Comparison of ENCODE assay signal across 21 cellular contexts in the genomic region with DNA sequence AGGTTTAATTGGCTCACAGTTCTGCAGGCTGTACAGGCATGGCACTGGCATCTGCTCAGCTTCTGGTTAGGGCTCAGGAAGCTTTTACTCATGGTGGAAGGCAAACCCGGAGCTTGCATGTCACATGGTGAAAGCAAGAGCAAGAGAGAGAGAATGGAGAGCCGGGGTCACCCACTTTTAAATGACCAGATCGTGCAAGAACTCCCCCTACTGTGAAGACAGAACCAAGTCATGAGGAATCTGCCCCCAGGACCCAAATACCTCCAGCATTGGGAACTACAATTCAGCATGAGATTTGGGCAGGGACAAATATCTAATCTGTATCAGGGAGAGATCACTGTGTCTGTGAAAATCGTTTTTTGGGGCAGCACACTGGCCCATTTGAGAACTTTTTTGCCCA.
A peak's percentile ranks its signal among the peaks of the same experiment; 100 is the strongest.
DNase-seq lines count a peak whose midpoint lies in the region; FAIRE-seq and TF ChIP-seq lines count a peak whose summit lies in the region.
"Had no signal": no experiment of that assay in that cellular context is flagged by ENCODE, and none has a peak within 500 bp of the region (broad histone marks: within the 10 kb centered on the region; RNA-seq: fewer than 3 reads in every experiment).

No MANE protein-coding gene starts in this region.

- no peak overlapping the region for H3K4ac ChIP-seq in H1 (replicated peaks; ENCODE audit: insufficient read length, low read depth, low read length)

- in situ Hi-C loops in brain microvascular endothelial cell (cut with HindIII; ENCODE audit: low pct_ligation_motif_present, low sequenced_read_pairs) = no loop called here

- TF ChIP-seq CTCF in H1 (IDR thresholded peaks at IDR 0.05; ENCODE audit: control extremely low read depth in 1 of 3, insufficient read depth in 1 of 3, low read depth in 1 of 3, low read length in 3 of 3) = no peak
- TF ChIP-seq CTCF in neural cell (IDR thresholded peaks at IDR 0.05; ENCODE audit: poor library complexity, severe bottlenecking) = no peak
- TF ChIP-seq CTCF in type B pancreatic cell (conservative IDR thresholded peaks at IDR 0.05) = no peak
- TF ChIP-seq CTCF in brain microvascular endothelial cell (IDR thresholded peaks at IDR 0.05; ENCODE audit: low read depth, low read length, missing control alignments) = no peak

- H4K91ac ChIP-seq in H1 (replicated peaks; ENCODE audit: insufficient read length, low read length) = no peak overlapping the region

- H2BK120ac ChIP-seq in H1 (replicated peaks; ENCODE audit: low read depth, low read length) = no peak overlapping the region

- WGBS in H1 (ENCODE audit: extremely low coverage in 1 of 2, insufficient coverage in 1 of 2, insufficient read length in 1 of 2, insufficient replicate concordance in 2 of 2, low coverage in 1 of 2, low lambda C conversion rate in 2 of 2, missing lambda C conversion rate in 1 of 2), 2 experiments = 77% methylated on average over 4 of the region's 4 CpGs; no CpG with 5 or more reads in 1 of the 2 experiments

- H3K4me1 ChIP-seq in H1 (replicated peaks in 1 of 4; ENCODE audit: control insufficient read depth in 3 of 4, insufficient read depth in 4 of 4, low read length in 3 of 4) = peaks cover 0 to 2% (median 0%) of the 10 kb centered on the region in 4 experiments; a peak in 2 of 7 replicates
- H3K4me1 ChIP-seq: A549, Caco-2 had no signal

- H3K23me2 ChIP-seq in H1 (ENCODE audit: low read depth, low read length) = no peaks in the 10 kb centered on the region

- no peaks in the 10 kb centered on the region for H3K79me2 ChIP-seq in H1 (ENCODE audit: control insufficient read depth in 1 of 2, insufficient read depth in 2 of 2, low read length in 2 of 2)
- peaks cover 8% of the 10 kb centered on the region for H3K79me2 ChIP-seq in neural cell (replicated peaks; ENCODE audit: insufficient read depth, low read length)

- H3K23ac ChIP-seq in H1 (ENCODE audit: insufficient read length) = no peak overlapping the region

- H2BK15ac ChIP-seq in H1 (ENCODE audit: low read length) = no peak overlapping the region

- H3K9me3 ChIP-seq in H1 (ENCODE audit: insufficient read depth in 2 of 2, low read depth in 1 of 2, low read length in 1 of 2) = no peaks in the 10 kb centered on the region
- H3K9me3 ChIP-seq in neural cell (ENCODE audit: low read length) = no peaks in the 10 kb centered on the region
- H3K9me3 ChIP-seq in MG63 = no peaks in the 10 kb centered on the region
- H3K9me3 ChIP-seq: A549, Caco-2 had no signal

- H3K4me3 ChIP-seq in H1 (ENCODE audit: extremely low read depth in 1 of 4, insufficient read depth in 2 of 4, low read depth in 3 of 4, low read length in 4 of 4) (no peak overlapping the region), neural cell (ENCODE audit: low read length) (no peak overlapping the region), MG63 (no peak overlapping the region), brain microvascular endothelial cell (ENCODE audit: low read depth, low read length) (no peak overlapping the region)
- H3K4me3 ChIP-seq: A549 had no signal

- FAIRE-seq in H1 (lab: Jason Lieb, UNC) = no peak
- FAIRE-seq: A549, D721Med, GM12892, GM18507, HepG2 had no signal

- H4K20me1 ChIP-seq in H1 (replicated peaks in 1 of 2; ENCODE audit: control insufficient read depth in 1 of 2, insufficient read depth in 2 of 2, low read length in 2 of 2) (no peaks in the 10 kb centered on the region), neural cell (ENCODE audit: insufficient read depth) (no peaks in the 10 kb centered on the region)

- DNase-seq in activated CD4-positive, alpha-beta T cell treated with anti-CD3 and anti-CD28 coated beads, Interleukin-2, amount 10 ng/mL, durations not matched to agents 24 days and 14 days = peak; percentile 23
- DNase-seq in activated CD4-positive, alpha-beta T cell treated with anti-CD3 and anti-CD28 coated beads for 48 hours = no peak
- DNase-seq in H1 (ENCODE audit: low read depth in 1 of 2, low spot score in 2 of 2) (no peak), type B pancreatic cell (ENCODE audit: extremely low spot score, unreplicated experiment) (no peak), NCI-H2171 treated with DMSO at 0.1 percent for 48 hours (lab: John Stamatoyannopoulos, UW) (no peak), MG63 (no peak), brain microvascular endothelial cell (no peak)
- DNase-seq: AML-193; Caco-2; CD4-positive, alpha-beta T cell; GDM1; HCEC 1CT had no signal

- POLR2A ChIA-PET in H1 (lab: Charles Lee; ENCODE audit: partially characterized antibody) = no interaction called here

- no peak overlapping the region for H2BK12ac ChIP-seq in H1 (ENCODE audit: low read depth, low read length)

- no peak overlapping the region for H4K8ac ChIP-seq in H1 (ENCODE audit: extremely low read depth, insufficient read depth, low read length)

- no peaks in the 10 kb centered on the region for H3K36me3 Mint-ChIP-seq in activated CD4-positive, alpha-beta T cell treated with anti-CD3 and anti-CD28 coated beads, Interleukin-2, amount 10 ng/mL, durations not matched to agents 24 days and 14 days (ENCODE audit: low read depth)
- H3K36me3 Mint-ChIP-seq in type B pancreatic cell = no peaks in the 10 kb centered on the region

- H3K27me3 ChIP-seq in H1 (replicated peaks in 1 of 4; ENCODE audit: control insufficient read depth in 3 of 4, extremely low read depth in 1 of 4, insufficient read depth in 3 of 4, low read length in 3 of 4) (no peaks in the 10 kb centered on the region), neural cell (ENCODE audit: insufficient read depth, low read depth, low read length) (no peaks in the 10 kb centered on the region), MG63 (no peaks in the 10 kb centered on the region; the same call in none of the 2 replicates), brain microvascular endothelial cell (replicated peaks) (no peaks in the 10 kb centered on the region)

- H3K36me3 ChIP-seq in H1 (ENCODE audit: control insufficient read depth in 2 of 4, insufficient read depth in 4 of 4, low read length in 3 of 4) (no peaks in the 10 kb centered on the region), neural cell (ENCODE audit: insufficient read depth, low read length) (no peaks in the 10 kb centered on the region), MG63 (no peaks in the 10 kb centered on the region), brain microvascular endothelial cell (replicated peaks) (no peaks in the 10 kb centered on the region)

- TF ChIP-seq RAD21 in H1 (IDR thresholded peaks at IDR 0.05 in 1 of 2, conservative IDR thresholded peaks at IDR 0.05 in 1 of 2; ENCODE audit: low read depth in 2 of 2, low read length in 2 of 2) = peak in 1 of 2 experiments; percentile 20; a peak in 1 of 4 replicates
- no peak for TF ChIP-seq RAD21 in neural cell (conservative IDR thresholded peaks at IDR 0.05)

- peaks cover 7% of the 10 kb centered on the region for H3F3A ChIP-seq in neural cell (ENCODE audit: insufficient read depth, low read length, poor library complexity, severe bottlenecking)

- TF ChIP-seq EP300 in H1 (IDR thresholded peaks at IDR 0.05; ENCODE audit: borderline replicate concordance in 1 of 2, low read depth in 2 of 2, low read length in 2 of 2) = no peak
- TF ChIP-seq EP300 in neural cell (conservative IDR thresholded peaks at IDR 0.05; ENCODE audit: poor library complexity, severe bottlenecking) = no peak

- no peaks in the 10 kb centered on the region for H3K9me3 Mint-ChIP-seq in activated CD4-positive, alpha-beta T cell treated with anti-CD3 and anti-CD28 coated beads, Interleukin-2, amount 10 ng/mL, durations not matched to agents 24 days and 14 days
- H3K9me3 Mint-ChIP-seq in type B pancreatic cell = no peaks in the 10 kb centered on the region
- H3K9me3 Mint-ChIP-seq: CD4-positive, alpha-beta T cell had no signal

- no peak overlapping the region for H3K56ac ChIP-seq in H1 (replicated peaks; ENCODE audit: insufficient read length, low read depth, low read length)

- no peak overlapping the region for H3K27ac ChIP-seq in H1 (ENCODE audit: low read depth, low read length)
- H3K27ac ChIP-seq in neural cell (ENCODE audit: low read length) = peak overlapping the region; percentile 99
- H3K27ac ChIP-seq in brain microvascular endothelial cell = no peak overlapping the region
- H3K27ac ChIP-seq: 22Rv1, A549, C4-2B had no signal

- H3K14ac ChIP-seq in H1 (ENCODE audit: insufficient read length) = no peak overlapping the region

- TF ChIP-seq POLR2A in H1 (IDR thresholded peaks at IDR 0.05; ENCODE audit: control extremely low read depth in 1 of 2, low read depth in 2 of 2, low read length in 2 of 2) = no peak

- H3K9ac ChIP-seq in H1 (replicated peaks in 1 of 4; ENCODE audit: extremely low read depth in 1 of 4, low read depth in 3 of 4, low read length in 3 of 4) (no peak overlapping the region), neural cell (ENCODE audit: low read length) (no peak overlapping the region)

- no peak overlapping the region for H2AK5ac ChIP-seq in H1 (ENCODE audit: low read depth, low read length)

- no peaks in the 10 kb centered on the region for H3K9me2 ChIP-seq in neural cell (ENCODE audit: insufficient read depth, low read length)

- H3K4me1 Mint-ChIP-seq in activated CD4-positive, alpha-beta T cell treated with anti-CD3 and anti-CD28 coated beads, Interleukin-2, amount 10 ng/mL, durations not matched to agents 24 days and 14 days = peaks cover 5% of the 10 kb centered on the region
- peaks cover 8% of the 10 kb centered on the region for H3K4me1 Mint-ChIP-seq in type B pancreatic cell (ENCODE audit: unreplicated experiment)

- H3K4me3 Mint-ChIP-seq in activated CD4-positive, alpha-beta T cell treated with anti-CD3 and anti-CD28 coated beads, Interleukin-2, amount 10 ng/mL, durations not matched to agents 24 days and 14 days = no peak overlapping the region
- H3K4me3 Mint-ChIP-seq in type B pancreatic cell = no peak overlapping the region
- H3K4me3 Mint-ChIP-seq: CD4-positive, alpha-beta T cell; IgD-negative memory B cell had no signal

- H4K5ac ChIP-seq in H1 (ENCODE audit: insufficient read length, low read depth, low read length) = no peak overlapping the region

- CTCF ChIA-PET in H1 (lab: Charles Lee; ENCODE audit: partially characterized antibody) = interaction anchor here (0.6 to 0.8 kb wide), 2 partner anchors 42 to 51 kb away, joined by 3 to 4 read pairs; no protein-coding TSS in a partner anchor

- intact Hi-C loops in activated CD4-positive, alpha-beta T cell treated with anti-CD3 and anti-CD28 coated beads, Interleukin-2, amount 10 ng/mL, durations not matched to agents 24 days and 14 days (cut with micrococcal nuclease) = no loop called here

- H2AFZ ChIP-seq in H1 (ENCODE audit: low read length) (peak overlapping the region; percentile 57; the same call in 1 of the 2 replicates), neural cell (ENCODE audit: low read depth, low read length) (no peak overlapping the region)

- H2BK20ac ChIP-seq in H1 (ENCODE audit: low read length) = no peak overlapping the region

- H3K4me2 ChIP-seq in H1 (ENCODE audit: insufficient read depth in 1 of 2, low read depth in 2 of 2, low read length in 2 of 2) = no peak overlapping the region
- H3K4me2 ChIP-seq in neural cell (ENCODE audit: low read length) = no peak overlapping the region
- H3K4me2 ChIP-seq: A549 had no signal

- no peaks in the 10 kb centered on the region for H3K79me1 ChIP-seq in H1 (ENCODE audit: low read depth, low read length)

- no peak overlapping the region for H3K27ac Mint-ChIP-seq in activated CD4-positive, alpha-beta T cell treated with anti-CD3 and anti-CD28 coated beads, Interleukin-2, amount 10 ng/mL, durations not matched to agents 24 days and 14 days
- no peak overlapping the region for H3K27ac Mint-ChIP-seq in type B pancreatic cell
- H3K27ac Mint-ChIP-seq: CD4-positive, alpha-beta T cell; IgD-negative memory B cell had no signal

- H2BK5ac ChIP-seq in H1 (ENCODE audit: low read depth, low read length) = no peak overlapping the region

- H3K27me3 Mint-ChIP-seq in activated CD4-positive, alpha-beta T cell treated with anti-CD3 and anti-CD28 coated beads, Interleukin-2, amount 10 ng/mL, durations not matched to agents 24 days and 14 days = no peaks in the 10 kb centered on the region
- H3K27me3 Mint-ChIP-seq in type B pancreatic cell = peaks cover 48% of the 10 kb centered on the region
- H3K27me3 Mint-ChIP-seq: IgD-negative memory B cell had no signal

- no peak overlapping the region for H3K18ac ChIP-seq in H1 (ENCODE audit: extremely low read depth, low read length)
